ENCODE assay signal across 7 cellular contexts in the genomic region with DNA sequence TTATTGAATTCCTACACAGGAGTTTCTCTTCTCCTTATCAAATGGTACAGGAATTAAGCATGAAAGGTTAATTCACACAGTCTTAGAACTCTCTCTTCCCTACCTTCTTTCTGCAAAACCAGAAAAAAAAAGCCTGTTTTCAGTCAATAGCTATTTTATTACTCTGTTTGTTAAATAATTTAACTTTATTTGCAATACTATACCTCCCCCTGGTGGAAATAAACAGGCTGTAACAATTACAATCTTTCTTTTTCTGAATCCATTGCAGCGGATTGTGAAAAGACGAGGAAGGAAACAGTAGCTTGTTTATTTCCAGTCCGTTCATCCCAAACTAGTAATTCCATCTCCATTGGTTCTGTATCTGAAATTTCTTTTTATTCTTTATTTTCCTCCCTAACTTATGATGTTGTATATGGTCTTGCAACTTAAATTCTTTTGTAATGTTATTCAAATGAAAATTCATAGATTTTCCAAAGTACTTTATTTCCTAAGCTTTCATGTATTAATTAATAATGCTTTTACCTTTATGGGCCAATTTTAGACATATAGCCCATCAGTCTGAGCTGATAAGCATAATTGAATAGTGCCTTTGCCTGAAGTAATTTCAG.
DNase-seq lines count a peak whose midpoint lies in the region; ATAC-seq, FAIRE-seq and TF ChIP-seq lines count a peak whose summit lies in the region.

No MANE protein-coding gene starts in this region.

- no peaks in the 10 kb centered on the region for H3K4me1 ChIP-seq in adipocyte (ENCODE audit: control insufficient read depth, insufficient read depth, low read length)
- H3K4me1 ChIP-seq in kidney (ENCODE audit: control insufficient read depth in 1 of 2, insufficient read depth in 1 of 2, low read depth in 1 of 2, low read length in 2 of 2), result no peaks in the 10 kb centered on the region
- no peaks in the 10 kb centered on the region for H3K4me1 ChIP-seq in aorta (ENCODE audit: control insufficient read depth in 1 of 2, insufficient read depth in 2 of 2, low read length in 2 of 2)

- H3K9me3 ChIP-seq in adipocyte (ENCODE audit: control insufficient read depth, low read length) (no peaks in the 10 kb centered on the region), kidney (ENCODE audit: control insufficient read depth in 1 of 2, low read length in 2 of 2) (no peaks in the 10 kb centered on the region), aorta (ENCODE audit: control insufficient read depth, low read length) (no peaks in the 10 kb centered on the region)

- peak; percentile 95 for FAIRE-seq in kidney (lab: Jason Lieb, UNC)

- DNase-seq in GM06990 (ENCODE audit: extremely low read depth, insufficient read length), result no peak
- peak; percentile 22 for DNase-seq in NCI-H1417 treated with DMSO at 0.1 percent for 48 hours (lab: John Stamatoyannopoulos, UW)
- DNase-seq in adipocyte (ENCODE audit: low read depth), result peak; percentile 88
- no peak for DNase-seq in kidney
- no peak for DNase-seq in aorta

- H3K27ac ChIP-seq in kidney (ENCODE audit: low read depth in 2 of 2, low read length in 2 of 2) (no peak overlapping the region), aorta (ENCODE audit: low read depth in 1 of 2, low read length in 2 of 2) (no peak overlapping the region)

- no peak overlapping the region for H3K9ac ChIP-seq in adipocyte (ENCODE audit: low read length)
- no peak overlapping the region for H3K9ac ChIP-seq in kidney (ENCODE audit: low read length in 2 of 2)

- ATAC-seq in aorta (ENCODE audit: low FRiP score) (peak; percentile 41), GM19395 (IDR thresholded peaks at IDR 0.05; ENCODE audit: unreplicated experiment) (no peak), GM19455 (IDR thresholded peaks at IDR 0.05; ENCODE audit: unreplicated experiment) (no peak)

- whole genome bisulfite sequencing in aorta, 2 donors, result 3 to 8% methylated on average over 3 of the region's 3 CpGs

- H3K4me3 ChIP-seq in GM06990 (replicated peaks; ENCODE audit: low read depth, low read length) (no peak overlapping the region), adipocyte (ENCODE audit: low read length) (no peak overlapping the region), kidney (ENCODE audit: low read length in 2 of 2) (no peak overlapping the region), aorta (ENCODE audit: low read length in 2 of 2) (no peak overlapping the region)

- TF ChIP-seq CTCF in GM06990 (IDR thresholded peaks at IDR 0.05; ENCODE audit: insufficient read depth, low read length, poor library complexity, severe bottlenecking) (peak; percentile 31), kidney (IDR thresholded peaks at IDR 0.05; ENCODE audit: borderline replicate concordance, extremely low read depth, insufficient read depth) (peak; percentile 75)

- H3K36me3 ChIP-seq in GM06990 (ENCODE audit: control insufficient read depth, insufficient read depth, low read length) (no peaks in the 10 kb centered on the region), adipocyte (ENCODE audit: control insufficient read depth, insufficient read depth, low read length, severe bottlenecking) (no peaks in the 10 kb centered on the region), kidney (ENCODE audit: control insufficient read depth in 1 of 2, insufficient read depth in 2 of 2, low read length in 2 of 2) (no peaks in the 10 kb centered on the region), aorta (ENCODE audit: control insufficient read depth in 1 of 2, insufficient read depth in 2 of 2, low read length in 1 of 2) (no peaks in the 10 kb centered on the region)

- H3K27me3 ChIP-seq in GM06990 (replicated peaks; ENCODE audit: control insufficient read depth, insufficient read depth, low read length) (no peaks in the 10 kb centered on the region), adipocyte (replicated peaks; ENCODE audit: control insufficient read depth, insufficient read depth, low read length) (no peaks in the 10 kb centered on the region), aorta (ENCODE audit: control insufficient read depth in 1 of 2, insufficient read depth in 2 of 2, low read length in 1 of 2) (no peaks in the 10 kb centered on the region)

- intact Hi-C loops in kidney (cut with DNase I) (no loop called here), aorta (cut with DNase I) (loop anchor here in 1 of 2 donors (5.0 kb wide), 1 partner anchor 565 kb away; no protein-coding TSS in a partner anchor)

Comparison
In these comparisons a context has a peak if more than half of its experiments do, and no peak if none do; other contexts are left out.
1. DNase-seq: peak in NCI-H1417 treated with DMSO at 0.1 percent for 48 hours (single experiment) and adipocyte (single experiment); none in GM06990 (single experiment), kidney (single experiment) and aorta (0 of 2).